8 cellular contexts compared by ENCODE assay signal in the genomic region with DNA sequence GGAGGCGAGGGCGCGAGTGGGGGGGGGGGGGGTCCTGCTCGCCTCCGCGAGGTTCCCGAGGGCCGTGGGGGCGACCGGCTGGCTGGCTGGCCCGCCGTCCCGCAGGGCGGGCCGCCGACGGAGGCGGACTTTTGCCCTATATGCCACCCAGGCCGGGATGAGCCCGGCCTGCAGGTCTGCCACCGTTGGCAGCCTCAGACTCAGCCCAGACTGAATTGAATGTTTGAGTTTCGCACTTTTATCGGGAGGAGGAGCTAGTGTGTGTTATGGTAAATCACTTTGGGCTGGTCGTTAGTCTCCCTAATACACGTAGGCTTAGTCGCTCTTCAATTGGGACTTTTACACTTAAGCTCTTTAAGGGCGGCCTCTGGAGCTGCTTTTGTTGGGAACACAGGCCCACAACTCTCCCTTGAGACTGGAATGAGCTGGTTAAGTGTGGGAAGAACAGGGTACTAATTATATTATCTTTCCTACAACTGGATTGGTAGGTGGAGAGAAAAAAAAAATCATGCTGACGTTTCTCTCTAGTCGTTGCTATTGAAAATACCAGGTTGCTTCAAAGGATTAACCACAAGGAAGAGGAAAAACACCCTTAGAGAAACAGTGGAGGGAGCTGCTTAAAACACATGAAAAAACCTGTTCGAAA. TPM values are rescaled to one million over a fixed set of nuclear protein-coding genes. Genes with fewer than 3 reads are reported as not detected.
A peak's percentile ranks its signal among the peaks of the same experiment; 100 is the strongest.
DNase-seq lines count a peak whose midpoint lies in the region; ATAC-seq, FAIRE-seq and TF ChIP-seq lines count a peak whose summit lies in the region.

No MANE protein-coding gene starts in this region.

- TF ChIP-seq POLR2A in H1 (IDR thresholded peaks at IDR 0.05; ENCODE audit: control extremely low read depth in 1 of 2, low read depth in 2 of 2, low read length in 2 of 2) = peak; percentile 58 to 86
- TF ChIP-seq POLR2A in vagina (IDR thresholded peaks at IDR 0.05) = peak in 1 of 2 donors; percentile 12

- no peaks in the 10 kb centered on the region for H3K9me3 Mint-ChIP-seq in T-helper 2 cell treated with Interferon-gamma antibody and Interleukin-4, amounts not matched to agents 5 μg/mL and 100 μg/mL, for 36 hours

- DNase-seq in AML-193 (lab: John Stamatoyannopoulos, UW) = peak; percentile 88
- DNase-seq in NCI-H2081 treated with DMSO at 0.1 percent for 48 hours (lab: John Stamatoyannopoulos, UW) = peak; percentile 63
- DNase-seq in T-helper 2 cell treated with Interferon-gamma antibody and Interleukin-4, amounts not matched to agents 5 μg/mL and 100 μg/mL, for 36 hours (ENCODE audit: low spot score) = no peak
- peak in 1 of 2 experiments; percentile 59 for DNase-seq in H1 (ENCODE audit: low read depth in 1 of 2, low spot score in 2 of 2)
- DNase-seq in midbrain (lab: John Stamatoyannopoulos, UW) = peak; percentile 74
- no peak for DNase-seq in vagina (ENCODE audit: extremely low spot score in 2 of 2)

- CTCF ChIA-PET in H1 (lab: Charles Lee; ENCODE audit: partially characterized antibody) = interaction anchor here (0.6 to 2.3 kb wide), 12 partner anchors 10 to 472 kb away, joined by 3 to 6 read pairs (median 4); no protein-coding TSS in a partner anchor

- ATAC-seq in GM18519 (IDR thresholded peaks at IDR 0.05; ENCODE audit: low FRiP score, unreplicated experiment) (peak; percentile 7), HG03060 (IDR thresholded peaks at IDR 0.05; ENCODE audit: low read depth, unreplicated experiment) (peak; percentile 8)

- H4K5ac ChIP-seq in H1 (ENCODE audit: insufficient read length, low read depth, low read length) = peak overlapping the region; percentile 34

- H3K4me2 ChIP-seq in H1 (ENCODE audit: insufficient read depth in 1 of 2, low read depth in 2 of 2, low read length in 2 of 2) = peak overlapping the region; percentile 92 to 94

- peaks cover 23% of the 10 kb centered on the region for H3K36me3 Mint-ChIP-seq in T-helper 2 cell treated with Interferon-gamma antibody and Interleukin-4, amounts not matched to agents 5 μg/mL and 100 μg/mL, for 36 hours (ENCODE audit: low read depth)

- TF ChIP-seq CTCF in H1 (IDR thresholded peaks at IDR 0.05; ENCODE audit: control extremely low read depth in 1 of 3, insufficient read depth in 1 of 3, low read depth in 1 of 3, low read length in 3 of 3) = no peak
- no peak for TF ChIP-seq CTCF in vagina (IDR thresholded peaks at IDR 0.05)

- H3K9ac ChIP-seq in H1 (replicated peaks in 1 of 4; ENCODE audit: extremely low read depth in 1 of 4, low read depth in 3 of 4, low read length in 3 of 4) = peak overlapping the region; percentile 35 to 65 (median 42); a peak in 6 of 7 replicates

- H2BK15ac ChIP-seq in H1 (ENCODE audit: low read length) = no peak overlapping the region

- no peak overlapping the region for H3K4ac ChIP-seq in H1 (replicated peaks; ENCODE audit: insufficient read length, low read depth, low read length)

- H3K9me3 ChIP-seq in H1 (ENCODE audit: insufficient read depth in 2 of 2, low read depth in 1 of 2, low read length in 1 of 2) (no peaks in the 10 kb centered on the region), vagina (no peaks in the 10 kb centered on the region)

- H3K27ac ChIP-seq in H1 (ENCODE audit: low read depth, low read length) (peak overlapping the region; percentile 56; the same call in 1 of the 2 replicates), vagina (peak overlapping the region; percentile 99)

- no peak overlapping the region for H2BK120ac ChIP-seq in H1 (replicated peaks; ENCODE audit: low read depth, low read length)

- 12% methylated on average over 12 of the region's 30 CpGs; no CpG with 5 or more reads in 1 of the 2 experiments for WGBS in H1 (ENCODE audit: extremely low coverage in 1 of 2, insufficient coverage in 1 of 2, insufficient read length in 1 of 2, insufficient replicate concordance in 2 of 2, low coverage in 1 of 2, low lambda C conversion rate in 2 of 2, missing lambda C conversion rate in 1 of 2), 2 experiments

- H3K36me3 ChIP-seq in H1 (ENCODE audit: control insufficient read depth in 2 of 4, insufficient read depth in 4 of 4, low read length in 3 of 4) (peaks cover 3 to 17% (median 6%) of the 10 kb centered on the region in 4 experiments), vagina (peaks cover 0 to 17% of the 10 kb centered on the region in 2 donors)

- H3K23me2 ChIP-seq in H1 (ENCODE audit: low read depth, low read length) = peaks cover 12% of the 10 kb centered on the region; the same call in 1 of the 2 replicates

- H2BK5ac ChIP-seq in H1 (ENCODE audit: low read depth, low read length) = peak overlapping the region; percentile 90

- H2AFZ ChIP-seq in H1 (ENCODE audit: low read length) = no peak overlapping the region

- H3K4me3 ChIP-seq in H1 (ENCODE audit: extremely low read depth in 1 of 4, insufficient read depth in 2 of 4, low read depth in 3 of 4, low read length in 4 of 4) = peak overlapping the region; percentile 44 to 98 (median 78); a peak in 6 of 8 replicates
- H3K4me3 ChIP-seq in vagina = peak overlapping the region; percentile 56 to 62

- peaks cover 3% of the 10 kb centered on the region for H3K27me3 Mint-ChIP-seq in T-helper 2 cell treated with Interferon-gamma antibody and Interleukin-4, amounts not matched to agents 5 μg/mL and 100 μg/mL, for 36 hours (ENCODE audit: low read depth)

- no peaks in the 10 kb centered on the region for H3K79me1 ChIP-seq in H1 (ENCODE audit: low read depth, low read length)

- TF ChIP-seq RAD21 in H1 (IDR thresholded peaks at IDR 0.05 in 1 of 2, conservative IDR thresholded peaks at IDR 0.05 in 1 of 2; ENCODE audit: low read depth in 2 of 2, low read length in 2 of 2) = peak; percentile 3 to 39; a peak in 2 of 4 replicates

- no peak for TF ChIP-seq EP300 in H1 (IDR thresholded peaks at IDR 0.05; ENCODE audit: borderline replicate concordance in 1 of 2, low read depth in 2 of 2, low read length in 2 of 2)

- no peak overlapping the region for H3K23ac ChIP-seq in H1 (ENCODE audit: insufficient read length)

- H2AK5ac ChIP-seq in H1 (ENCODE audit: low read depth, low read length) = no peak overlapping the region

- peak overlapping the region; percentile 89 for H3K4me3 Mint-ChIP-seq in T-helper 2 cell treated with Interferon-gamma antibody and Interleukin-4, amounts not matched to agents 5 μg/mL and 100 μg/mL, for 36 hours

- peak overlapping the region; percentile 97; the same call in 1 of the 2 replicates for H2BK12ac ChIP-seq in H1 (ENCODE audit: low read depth, low read length)

- peak overlapping the region; percentile 76; the same call in 1 of the 2 replicates for H4K8ac ChIP-seq in H1 (ENCODE audit: extremely low read depth, insufficient read depth, low read length)

- intact Hi-C loops in vagina (cut with DNase I) = loop anchor here (2.0 to 10.0 kb wide), 5 partner anchors 80 to 1454 kb away; a partner anchor contains a TSS

- H3K27me3 ChIP-seq in H1 (replicated peaks in 1 of 4; ENCODE audit: control insufficient read depth in 3 of 4, extremely low read depth in 1 of 4, insufficient read depth in 3 of 4, low read length in 3 of 4) = no peaks in the 10 kb centered on the region
- H3K27me3 ChIP-seq in vagina = no peaks in the 10 kb centered on the region

- peaks cover 8 to 18% of the 10 kb centered on the region in 2 experiments for H4K20me1 ChIP-seq in H1 (replicated peaks in 1 of 2; ENCODE audit: control insufficient read depth in 1 of 2, insufficient read depth in 2 of 2, low read length in 2 of 2)

- peak overlapping the region; percentile 5 for H3K56ac ChIP-seq in H1 (replicated peaks; ENCODE audit: insufficient read length, low read depth, low read length)

- no peak overlapping the region for H3K14ac ChIP-seq in H1 (ENCODE audit: insufficient read length)

- peak overlapping the region; percentile 80; the same call in 1 of the 2 replicates for H3K18ac ChIP-seq in H1 (ENCODE audit: extremely low read depth, low read length)

- no peak overlapping the region; the same call in 1 of the 2 replicates for H2BK20ac ChIP-seq in H1 (ENCODE audit: low read length)

- no peak for FAIRE-seq in H1 (lab: Jason Lieb, UNC)

- H3K79me2 ChIP-seq in H1 (ENCODE audit: control insufficient read depth in 1 of 2, insufficient read depth in 2 of 2, low read length in 2 of 2) = peaks cover 14 to 29% of the 10 kb centered on the region in 2 experiments

- POLR2A ChIA-PET in H1 (lab: Charles Lee; ENCODE audit: partially characterized antibody) = interaction anchor here (0.6 to 4.0 kb wide), 22 partner anchors 9 to 473 kb away, joined by 3 to 35 read pairs (median 4); no protein-coding TSS in a partner anchor

- H3K27ac Mint-ChIP-seq in T-helper 2 cell treated with Interferon-gamma antibody and Interleukin-4, amounts not matched to agents 5 μg/mL and 100 μg/mL, for 36 hours = peak overlapping the region; percentile 100

- H3K4me1 Mint-ChIP-seq in T-helper 2 cell treated with Interferon-gamma antibody and Interleukin-4, amounts not matched to agents 5 μg/mL and 100 μg/mL, for 36 hours (ENCODE audit: low read depth) = peaks cover 42% of the 10 kb centered on the region

- peaks cover 12 to 29% (median 20%) of the 10 kb centered on the region in 4 experiments for H3K4me1 ChIP-seq in H1 (replicated peaks in 1 of 4; ENCODE audit: control insufficient read depth in 3 of 4, insufficient read depth in 4 of 4, low read length in 3 of 4)
- peaks cover 44% of the 10 kb centered on the region for H3K4me1 ChIP-seq in vagina

- H4K91ac ChIP-seq in H1 (replicated peaks; ENCODE audit: insufficient read length, low read length) = no peak overlapping the region

TF ChIP-seq in H1, 55 proteins besides CTCF, POLR2A, EP300 and RAD21 (continues in another document):
- TF ChIP-seq SP2 (IDR thresholded peaks at IDR 0.05; ENCODE audit: low read length) (no peak), POLR2AphosphoS5 (IDR thresholded peaks at IDR 0.05; ENCODE audit: low read depth, low read length) (peak; percentile 68), EGR1 (IDR thresholded peaks at IDR 0.05; ENCODE audit: borderline replicate concordance, low read depth, low read length) (no peak), BRCA1 (IDR thresholded peaks at IDR 0.05; ENCODE audit: low read depth, low read length) (no peak), YY1 (IDR thresholded peaks at IDR 0.05; ENCODE audit: low read depth, low read length) (no peak), SP1 (IDR thresholded peaks at IDR 0.05; ENCODE audit: low read depth, low read length) (0 out of 2 replicates have a peak, but pooled peaks have one; percentile 9), GABPA (IDR thresholded peaks at IDR 0.05; ENCODE audit: borderline replicate concordance, insufficient read depth, low read length) (no peak), TAF7 (optimal IDR thresholded peaks at IDR 0.05; ENCODE audit: borderline replicate concordance, low read depth, low read length) (peak; percentile 88)

RNA-seq across cellular contexts. Expression of a gene that starts 1.3 kb away (rescaled TPM):
- total RNA-seq in H1 (2021; fragmentation: NEBNext Ultra II Directional; extraction: Animal tissue kit (Norgen Biotek cat#: 25700)) = 67.5 and 68.9 TPM in 2 replicates
- polyA plus RNA-seq in H1 (2011; rRNA removed) = 24.9 and 36.0 TPM in 2 replicates
- 14.9 TPM for polyA plus RNA-seq in H1 (2011; cell fraction: cytosol; rRNA removed)
- 108 TPM for polyA plus RNA-seq in H1 (2011; cell fraction: nucleus; rRNA removed)
- polyA plus RNA-seq in H1 (2012, experiment 1 of 2) = 22.9 to 44.8 TPM (median 38.6 TPM) in 4 replicates
- polyA plus RNA-seq in H1 (2012, experiment 2 of 2) = 26.3 TPM
- 31.8 TPM for polyA plus RNA-seq in H1 (2013, experiment 1 of 2)
- 31.3 TPM for polyA plus RNA-seq in H1 (2013, experiment 2 of 2)
- 22.1 and 38.7 TPM in 2 replicates for polyA minus RNA-seq in H1 (2011; rRNA and poly(A)+ RNA removed)
- 41.8 TPM for polyA minus RNA-seq in H1 (2011; cell fraction: cytosol; rRNA and poly(A)+ RNA removed)
- polyA minus RNA-seq in H1 (2011; cell fraction: nucleus; rRNA and poly(A)+ RNA removed) = 37.3 TPM
- total RNA-seq in vagina = 72.9 TPM

Comparison
In these comparisons a context has a peak if more than half of its experiments do, and no peak if none do; other contexts are left out.
1. DNase-seq: peak in AML-193 (2 of 2), NCI-H2081 treated with DMSO at 0.1 percent for 48 hours (single experiment) and midbrain (single experiment); none in T-helper 2 cell treated with Interferon-gamma antibody and Interleukin-4, amounts not matched to agents 5 μg/mL and 100 μg/mL, for 36 hours (single experiment) and vagina (0 of 2).